Comparison of ENCODE assay signal across 16 cellular contexts in genomic region chr20:63416109-63416430, GRCh38.
DNase-seq lines count a peak whose midpoint lies in the region; TF ChIP-seq lines count a peak whose summit lies in the region.
"Had no signal": no experiment of that assay in that cellular context is flagged by ENCODE, and none has a peak within 500 bp of the region (broad histone marks: within the 10 kb centered on the region; RNA-seq: fewer than 3 reads in every experiment).

No MANE protein-coding gene starts in this region.

- no peaks in the 10 kb centered on the region for H3K36me3 ChIP-seq in BLaER1
- no peaks in the 10 kb centered on the region for H3K36me3 ChIP-seq in BLaER1 treated with 17β-estradiol and CSF1 and Interleukin-3, amounts not matched to agents 10 nM and 100 nM
- peaks cover 18% of the 10 kb centered on the region for H3K36me3 ChIP-seq in WERI-Rb-1

- H3K9me3 ChIP-seq in BLaER1 (no peaks in the 10 kb centered on the region), WERI-Rb-1 (ENCODE audit: severe bottlenecking) (no peaks in the 10 kb centered on the region)
- no peaks in the 10 kb centered on the region for H3K9me3 ChIP-seq in BLaER1 treated with 17β-estradiol and CSF1 and Interleukin-3, amounts not matched to agents 10 nM and 100 nM (replicated peaks in 1 of 11)

- H3K4me2 ChIP-seq in BLaER1: peak overlapping the region; percentile 46
- peak overlapping the region in 9 of 11 experiments; percentile 47 to 60 (median 54); a peak in 19 of 22 replicates for H3K4me2 ChIP-seq in BLaER1 treated with 17β-estradiol and CSF1 and Interleukin-3, amounts not matched to agents 10 nM and 100 nM
- H3K4me2 ChIP-seq: GM23338 had no signal

- H3K4me3 ChIP-seq in BLaER1 (no peak overlapping the region), WERI-Rb-1 (ENCODE audit: low read depth, low read length) (peak overlapping the region; percentile 22; the same call in 1 of the 2 replicates)
- no peak overlapping the region; a peak in 1 of 20 replicates for H3K4me3 ChIP-seq in BLaER1 treated with 17β-estradiol and CSF1 and Interleukin-3, amounts not matched to agents 10 nM and 100 nM
- H3K4me3 ChIP-seq: GM12878, GM23338 had no signal

- H3K9ac ChIP-seq in BLaER1: no peak overlapping the region
- H3K9ac ChIP-seq in BLaER1 treated with 17β-estradiol and CSF1 and Interleukin-3, amounts not matched to agents 10 nM and 100 nM: no peak overlapping the region

- TF ChIP-seq CTCF in WERI-Rb-1 (IDR thresholded peaks at IDR 0.05; ENCODE audit: low read depth, low read length): no peak

- H3K27me3 ChIP-seq in BLaER1: peaks cover 91% of the 10 kb centered on the region
- H3K27me3 ChIP-seq in BLaER1 treated with 17β-estradiol and CSF1 and Interleukin-3, amounts not matched to agents 10 nM and 100 nM: peaks cover 81 to 97% (median 95%) of the 10 kb centered on the region in 11 experiments
- no peaks in the 10 kb centered on the region for H3K27me3 ChIP-seq in WERI-Rb-1 (ENCODE audit: insufficient read depth, low read depth, severe bottlenecking)

- peaks cover 31% of the 10 kb centered on the region for H3K4me1 ChIP-seq in BLaER1
- peaks cover 7 to 36% (median 25%) of the 10 kb centered on the region in 10 experiments; a peak in 18 of 20 replicates for H3K4me1 ChIP-seq in BLaER1 treated with 17β-estradiol and CSF1 and Interleukin-3, amounts not matched to agents 10 nM and 100 nM

- peak; percentile 72 for DNase-seq in WERI-Rb-1
- peak; percentile 50 for DNase-seq in left kidney (ENCODE audit: low read depth, low spot score)
- no peak for DNase-seq in HCEC 1CT
- no peak for DNase-seq in GM19238 (ENCODE audit: insufficient read length, low spot score)
- DNase-seq in T-helper 1 cell: no peak
- DNase-seq: CD4-positive, alpha-beta T cell; CD8-positive, alpha-beta memory T cell; DMS79; EL; GDM1; H9; HFFc6 had no signal

- no peak overlapping the region for H3K27ac ChIP-seq in BLaER1
- no peak overlapping the region for H3K27ac ChIP-seq in BLaER1 treated with 17β-estradiol and CSF1 and Interleukin-3, amounts not matched to agents 10 nM and 100 nM
- peak overlapping the region; percentile 99 for H3K27ac ChIP-seq in WERI-Rb-1

- peaks cover 62% of the 10 kb centered on the region for H4K20me1 ChIP-seq in BLaER1
- peaks cover 0 to 90% (median 21%) of the 10 kb centered on the region in 11 experiments; a peak in 13 of 22 replicates for H4K20me1 ChIP-seq in BLaER1 treated with 17β-estradiol and CSF1 and Interleukin-3, amounts not matched to agents 10 nM and 100 nM

Comparison
In these comparisons a context has a peak if more than half of its experiments do, and no peak if none do; other contexts are left out.
1. DNase-seq: peak in WERI-Rb-1 (single experiment) and left kidney (single experiment); none in HCEC 1CT (single experiment), GM19238 (single experiment) and T-helper 1 cell (0 of 5).